9 cellular contexts compared by ENCODE assay signal in genomic region chr1:92975551-92976232, GRCh38. TPM values are rescaled to one million over a fixed set of nuclear protein-coding genes. Genes with fewer than 3 reads are reported as not detected.
DNase-seq lines count a peak whose midpoint lies in the region; ATAC-seq and TF ChIP-seq lines count a peak whose summit lies in the region.
"Had no signal": no experiment of that assay in that cellular context is flagged by ENCODE, and none has a peak within 500 bp of the region (broad histone marks: within the 10 kb centered on the region; RNA-seq: fewer than 3 reads in every experiment).

No MANE protein-coding gene starts in this region.

- DNase-seq in GM12865 (ENCODE audit: low read depth) = peak; percentile 93
- no peak for DNase-seq in PC-3
- no peak for DNase-seq in NCI-H526 (lab: John Stamatoyannopoulos, UW)
- DNase-seq in H4 (ENCODE audit: low spot score) = no peak
- no peak for DNase-seq in NCI-H524 treated with DMSO at 0.1 percent for 48 hours (lab: John Stamatoyannopoulos, UW)
- DNase-seq: GOT3 had no signal

- H3K9me3 Mint-ChIP-seq in activated naive CD8-positive, alpha-beta T cell (ENCODE audit: low read depth) = no peaks in the 10 kb centered on the region

- no peak overlapping the region; the same call in 1 of the 2 replicates for H3K4me3 ChIP-seq in GM12865 (ENCODE audit: low read depth, low read length)
- H3K4me3 ChIP-seq in PC-3 (ENCODE audit: low read length) = no peak overlapping the region

- H3K36me3 Mint-ChIP-seq in activated naive CD8-positive, alpha-beta T cell = peaks cover 2% of the 10 kb centered on the region

- peak overlapping the region; percentile 48 for H3K27ac Mint-ChIP-seq in activated naive CD8-positive, alpha-beta T cell

- ATAC-seq in GM19467 (IDR thresholded peaks at IDR 0.05; ENCODE audit: unreplicated experiment) (peak; percentile 75), HG03354 (IDR thresholded peaks at IDR 0.05; ENCODE audit: poor library complexity, severe bottlenecking, unreplicated experiment) (peak; percentile 76), PC-3 (no peak)

- no peak for TF ChIP-seq CTCF in GM12865 (IDR thresholded peaks at IDR 0.05; ENCODE audit: insufficient read depth, low read depth, low read length, missing control alignments)
- TF ChIP-seq CTCF in PC-3 (conservative IDR thresholded peaks at IDR 0.05; ENCODE audit: low read depth, low read length) = no peak

- H4K20me1 ChIP-seq in PC-3 (ENCODE audit: low read length) = no peaks in the 10 kb centered on the region

- H3K27me3 Mint-ChIP-seq in activated naive CD8-positive, alpha-beta T cell = no peaks in the 10 kb centered on the region

- H2AFZ ChIP-seq in PC-3 (ENCODE audit: low read length) = no peak overlapping the region

- peaks cover 53% of the 10 kb centered on the region for H3K4me1 Mint-ChIP-seq in activated naive CD8-positive, alpha-beta T cell (ENCODE audit: low read depth)

- POLR2A ChIA-PET in PC-3 (lab: Charles Lee; ENCODE audit: unreplicated experiment) = interaction anchor here (0.9 kb wide), 1 partner anchor 16 kb away, joined by 3 read pairs; no protein-coding TSS in a partner anchor

- no peak overlapping the region for H3K27ac ChIP-seq in PC-3 (ENCODE audit: low read length)

- BruUV-seq in PC-3 (replicated peaks; lab: Mats Ljungman, UMichigan) = no TSS peak

- no peaks in the 10 kb centered on the region for H3K79me2 ChIP-seq in PC-3 (ENCODE audit: low read length)

- H3K9me3 ChIP-seq in PC-3 (ENCODE audit: low read length) = no peaks in the 10 kb centered on the region

- intact Hi-C loops in PC-3 (cut with micrococcal nuclease) = no loop called here

- CTCF ChIA-PET in PC-3 (lab: Charles Lee) = no interaction called here

- H3K27me3 ChIP-seq in PC-3 (ENCODE audit: low read length) = no peaks in the 10 kb centered on the region

- no peak overlapping the region for H3K4me2 ChIP-seq in PC-3 (ENCODE audit: low read length)

- H3K9ac ChIP-seq in PC-3 (ENCODE audit: low read length) = no peak overlapping the region

- H3K36me3 ChIP-seq in PC-3 (ENCODE audit: low read depth, low read length) = no peaks in the 10 kb centered on the region

- H3F3A ChIP-seq in PC-3 (ENCODE audit: low read length, unreplicated experiment) = no peaks in the 10 kb centered on the region

- no peaks in the 10 kb centered on the region for H3K9me2 ChIP-seq in PC-3 (replicated peaks; ENCODE audit: low read length)

- H3K4me1 ChIP-seq in PC-3 (ENCODE audit: insufficient read depth, low read length) = no peaks in the 10 kb centered on the region

- no peak overlapping the region for H3K4me3 Mint-ChIP-seq in activated naive CD8-positive, alpha-beta T cell

RNA-seq across cellular contexts. Expression of gene DIPK1A, which starts 14.4 kb away (rescaled TPM):
- 1.0 and 2.1 TPM in 2 replicates for total RNA-seq in PC-3 (2014; rRNA removed)
- total RNA-seq in H4 (2014; rRNA removed; shearing (Covaris generic)) = 22.2 and 25.7 TPM in 2 replicates
